In the genomic region with DNA sequence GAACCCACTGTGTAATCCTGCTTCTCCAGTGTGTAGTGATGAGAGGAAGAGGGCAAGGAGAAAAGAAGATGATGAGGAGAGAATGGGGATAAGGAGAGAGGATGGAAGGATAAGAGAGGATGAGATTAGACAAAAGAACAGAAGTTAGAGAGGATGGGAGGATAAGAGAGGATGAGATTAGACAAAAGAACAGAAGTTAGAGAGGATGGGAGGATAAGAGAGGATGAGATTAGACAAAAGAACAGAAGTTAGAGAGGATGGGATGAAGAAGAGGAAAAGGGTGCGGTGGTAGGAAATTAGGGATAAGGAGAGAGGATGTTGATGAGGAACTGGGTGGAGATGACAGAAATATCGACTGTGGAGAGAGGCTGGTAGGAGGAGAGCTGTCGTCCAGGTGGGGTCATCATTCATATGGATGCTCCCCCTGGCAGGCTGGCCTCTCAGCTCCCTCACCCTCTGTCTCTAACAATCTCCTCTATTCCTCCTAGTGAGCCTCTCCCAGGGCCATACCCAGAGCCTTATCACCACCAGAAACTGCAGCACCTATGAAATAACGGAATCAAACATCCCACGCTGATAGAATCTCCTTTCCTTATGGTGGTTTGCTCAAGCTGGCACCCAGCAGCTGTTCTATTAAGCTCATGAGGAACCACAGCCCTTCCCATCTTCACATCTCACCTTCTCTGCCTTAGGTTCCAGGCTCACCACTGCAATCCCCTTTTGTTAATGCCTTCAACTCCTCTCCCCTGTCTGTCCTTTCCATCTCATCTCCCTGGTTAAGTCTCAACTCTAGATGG, we compare ENCODE assay signal across 1 cellular context.
TF ChIP-seq lines count a peak whose summit lies in the region.

No MANE protein-coding gene starts in this region.

TF ChIP-seq in GM12878, 131 proteins besides CTCF, POLR2A, EP300 and RAD21:
- TF ChIP-seq, protein P1, sequence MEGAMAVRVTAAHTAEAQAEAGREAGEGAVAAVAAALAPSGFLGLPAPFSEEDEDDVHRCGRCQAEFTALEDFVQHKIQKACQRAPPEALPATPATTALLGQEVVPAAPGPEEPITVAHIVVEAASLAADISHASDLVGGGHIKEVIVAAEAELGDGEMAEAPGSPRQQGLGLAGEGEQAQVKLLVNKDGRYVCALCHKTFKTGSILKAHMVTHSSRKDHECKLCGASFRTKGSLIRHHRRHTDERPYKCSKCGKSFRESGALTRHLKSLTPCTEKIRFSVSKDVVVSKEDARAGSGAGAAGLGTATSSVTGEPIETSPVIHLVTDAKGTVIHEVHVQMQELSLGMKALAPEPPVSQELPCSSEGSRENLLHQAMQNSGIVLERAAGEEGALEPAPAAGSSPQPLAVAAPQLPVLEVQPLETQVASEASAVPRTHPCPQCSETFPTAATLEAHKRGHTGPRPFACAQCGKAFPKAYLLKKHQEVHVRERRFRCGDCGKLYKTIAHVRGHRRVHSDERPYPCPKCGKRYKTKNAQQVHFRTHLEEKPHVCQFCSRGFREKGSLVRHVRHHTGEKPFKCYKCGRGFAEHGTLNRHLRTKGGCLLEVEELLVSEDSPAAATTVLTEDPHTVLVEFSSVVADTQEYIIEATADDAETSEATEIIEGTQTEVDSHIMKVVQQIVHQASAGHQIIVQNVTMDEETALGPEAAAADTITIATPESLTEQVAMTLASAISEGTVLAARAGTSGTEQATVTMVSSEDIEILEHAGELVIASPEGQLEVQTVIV (IDR thresholded peaks at IDR 0.05; ENCODE audit: borderline replicate concordance, partially characterized antibody) = peak; percentile 5
- TF ChIP-seq SMC3 (IDR thresholded peaks at IDR 0.05; ENCODE audit: borderline replicate concordance, low read length) = no peak
